In the genomic region with DNA sequence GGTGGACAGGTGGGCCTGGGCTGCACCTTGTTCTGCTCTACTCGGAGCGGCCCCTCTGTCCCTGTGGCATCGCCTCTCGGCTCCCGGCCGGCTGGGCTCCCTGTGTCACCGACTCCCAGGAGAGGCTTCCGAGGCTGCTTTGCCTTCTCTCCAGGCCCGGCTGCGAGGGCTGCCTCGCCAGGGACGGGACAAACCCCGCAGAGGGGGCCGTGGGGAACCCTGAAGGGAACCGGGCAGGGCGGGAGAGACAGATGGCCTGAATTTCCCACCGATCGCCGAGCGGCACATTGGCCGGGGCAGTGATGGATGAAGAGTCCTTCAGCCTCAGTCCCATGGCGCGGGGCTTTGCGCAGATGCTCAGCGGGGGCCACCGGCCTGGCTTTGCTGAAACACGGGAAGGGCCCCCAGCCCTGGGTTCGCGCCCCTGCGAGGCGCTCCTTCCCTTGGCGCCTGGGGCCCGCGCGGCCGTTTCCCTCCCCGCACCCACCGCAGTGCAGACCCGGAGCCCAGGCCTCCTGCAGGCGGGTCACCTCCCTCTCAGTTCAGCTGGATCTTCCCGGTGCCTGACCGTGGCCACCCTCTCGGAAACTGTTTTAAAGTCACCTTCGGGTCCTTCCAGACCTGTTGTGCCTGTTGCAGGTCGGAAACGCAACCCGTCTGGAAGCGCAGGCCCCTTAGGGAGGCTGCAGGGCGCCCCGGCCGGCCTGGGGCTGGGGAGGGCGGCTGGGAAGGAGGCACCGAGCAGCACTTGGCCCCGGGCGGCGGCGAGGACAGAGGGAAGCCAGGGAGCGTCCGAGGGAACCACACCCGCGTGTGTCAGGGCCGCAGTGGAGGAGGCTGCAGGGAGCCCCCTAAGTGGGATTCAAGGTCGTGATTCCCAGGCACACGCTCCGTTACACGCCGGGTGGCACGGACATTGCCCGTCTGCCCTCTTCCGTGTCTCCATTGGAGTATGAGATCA, we compare ENCODE assay signal across 19 cellular contexts.
DNase-seq lines count a peak whose midpoint lies in the region; ATAC-seq, FAIRE-seq and TF ChIP-seq lines count a peak whose summit lies in the region.
"Had no signal": no experiment of that assay in that cellular context is flagged by ENCODE, and none has a peak within 500 bp of the region (broad histone marks: within the 10 kb centered on the region; RNA-seq: fewer than 3 reads in every experiment).

No MANE protein-coding gene starts in this region.

- FAIRE-seq in HTR-8/SVneo (lab: Jason Lieb, UNC): no peak
- FAIRE-seq: GM12878 had no signal

- no peak for DNase-seq in stimulated activated naive CD8-positive, alpha-beta T cell treated with anti-CD3 and anti-CD28 coated beads, Interleukin-15, amount 100 ng/mL, for 72 hours
- DNase-seq in stimulated activated naive CD8-positive, alpha-beta T cell treated with anti-CD3 and anti-CD28 coated beads, Interleukin-15, Interleukin-2, amounts not matched to agents 100 U/mL and 50 U/mL, for 24 hours: no peak
- DNase-seq in nephron progenitor cell: no peak
- no peak for DNase-seq in HTR-8/SVneo (ENCODE audit: insufficient read length, low spot score)
- DNase-seq: C1 segment of cervical spinal cord; CD4-positive, CD25-positive, alpha-beta regulatory T cell; CD8-positive, alpha-beta memory T cell; COR-L47; DMS 273 treated with DMSO at 0.1 percent for 48 hours; DMS53; DND-41; EL; GM23248; H9 had no signal

- no peak overlapping the region for H3K4me3 Mint-ChIP-seq in stimulated activated naive CD8-positive, alpha-beta T cell treated with anti-CD3 and anti-CD28 coated beads, Interleukin-15, amount 100 ng/mL, for 72 hours
- no peak overlapping the region for H3K4me3 Mint-ChIP-seq in nephron progenitor cell
- H3K4me3 Mint-ChIP-seq: B cell; CD4-positive, CD25-positive, alpha-beta regulatory T cell; CD8-positive, alpha-beta memory T cell; H9 had no signal

- no peak overlapping the region for H3K27ac Mint-ChIP-seq in stimulated activated naive CD8-positive, alpha-beta T cell treated with anti-CD3 and anti-CD28 coated beads, Interleukin-15, amount 100 ng/mL, for 72 hours
- H3K27ac Mint-ChIP-seq in nephron progenitor cell: peak overlapping the region; percentile 30
- H3K27ac Mint-ChIP-seq: B cell; CD4-positive, CD25-positive, alpha-beta regulatory T cell; CD8-positive, alpha-beta memory T cell had no signal

- peak overlapping the region; percentile 33; the same call in 1 of the 2 replicates for H3K27ac ChIP-seq in VCaP
- H3K27ac ChIP-seq: GM23248 had no signal

- peaks cover 12 to 18% of the 10 kb centered on the region in 2 donors for H3K9me3 Mint-ChIP-seq in stimulated activated naive CD8-positive, alpha-beta T cell treated with anti-CD3 and anti-CD28 coated beads, Interleukin-15, amount 100 ng/mL, for 72 hours
- no peaks in the 10 kb centered on the region for H3K9me3 Mint-ChIP-seq in nephron progenitor cell

- peaks cover 18% of the 10 kb centered on the region for H3K4me1 Mint-ChIP-seq in stimulated activated naive CD8-positive, alpha-beta T cell treated with anti-CD3 and anti-CD28 coated beads, Interleukin-15, amount 100 ng/mL, for 72 hours
- H3K4me1 Mint-ChIP-seq in nephron progenitor cell: peaks cover 75% of the 10 kb centered on the region

- no peaks in the 10 kb centered on the region for H3K27me3 Mint-ChIP-seq in stimulated activated naive CD8-positive, alpha-beta T cell treated with anti-CD3 and anti-CD28 coated beads, Interleukin-15, amount 100 ng/mL, for 72 hours
- H3K27me3 Mint-ChIP-seq in nephron progenitor cell (ENCODE audit: low read depth, poor library complexity): peaks cover 4% of the 10 kb centered on the region
- H3K27me3 Mint-ChIP-seq: B cell; CD4-positive, CD25-positive, alpha-beta regulatory T cell had no signal

- no peak for TF ChIP-seq POLR2A in GM18505 (IDR thresholded peaks at IDR 0.05; ENCODE audit: borderline replicate concordance, extremely low read depth, insufficient read depth, insufficient read length)

- H3K36me3 Mint-ChIP-seq in nephron progenitor cell (ENCODE audit: low read depth): no peaks in the 10 kb centered on the region
- H3K36me3 Mint-ChIP-seq: CD4-positive, CD25-positive, alpha-beta regulatory T cell had no signal

- TF ChIP-seq CTCF in VCaP (conservative IDR thresholded peaks at IDR 0.05) (no peak), nephron progenitor cell (IDR thresholded peaks at IDR 0.05) (no peak)

- peak; percentile 46 for ATAC-seq in stimulated activated naive CD8-positive, alpha-beta T cell treated with anti-CD3 and anti-CD28 coated beads, Interleukin-15, amount 100 ng/mL, for 72 hours
- ATAC-seq in stimulated activated naive CD8-positive, alpha-beta T cell treated with anti-CD3 and anti-CD28 coated beads, Interleukin-15, Interleukin-2, amounts not matched to agents 100 U/mL and 50 U/mL, for 24 hours: no peak
- ATAC-seq in GM18505 (IDR thresholded peaks at IDR 0.05; ENCODE audit: unreplicated experiment) (no peak), GM18520 (IDR thresholded peaks at IDR 0.05; ENCODE audit: unreplicated experiment) (no peak)
- ATAC-seq: GM12878 had no signal
